In genomic region chr19:22882797-22883196, GRCh38 we compare ENCODE assay signal across 9 cellular contexts. TPM values are rescaled to one million over a fixed set of nuclear protein-coding genes. Genes with fewer than 3 reads are reported as not detected.
DNase-seq lines count a peak whose midpoint lies in the region; ATAC-seq and TF ChIP-seq lines count a peak whose summit lies in the region.
"Had no signal": no experiment of that assay in that cellular context is flagged by ENCODE, and none has a peak within 500 bp of the region (broad histone marks: within the 10 kb centered on the region; RNA-seq: fewer than 3 reads in every experiment).

No MANE protein-coding gene starts in this region.

- no peaks in the 10 kb centered on the region for H3K79me2 ChIP-seq in DOHH2 (ENCODE audit: control insufficient read depth, low read length)
- no peaks in the 10 kb centered on the region for H3K79me2 ChIP-seq in Loucy (ENCODE audit: insufficient read depth, low read length)

- no peaks in the 10 kb centered on the region for H3K36me3 Mint-ChIP-seq in stimulated activated memory B cell treated with anti-CD40 and anti-IgM and Interleukin-4, amounts not matched to agents 10 μg/mL and 1 μg/mL and 100 μg/mL, for 72 hours
- H3K36me3 Mint-ChIP-seq in CD8-positive, alpha-beta memory T cell = no peaks in the 10 kb centered on the region

- H3K9me3 ChIP-seq in DOHH2 (ENCODE audit: control insufficient read depth, insufficient read depth, low read length) (no peaks in the 10 kb centered on the region), Loucy (ENCODE audit: insufficient read depth, low read depth, low read length) (no peaks in the 10 kb centered on the region; the same call in none of the 2 replicates), body of pancreas (peaks cover 0 to 9% (median 0%) of the 10 kb centered on the region in 3 donors)
- H3K9me3 ChIP-seq in CD8-positive, alpha-beta memory T cell (ENCODE audit: low read length) = no peaks in the 10 kb centered on the region

- ATAC-seq in body of pancreas (no peak), GM21717 (IDR thresholded peaks at IDR 0.05; ENCODE audit: unreplicated experiment) (no peak)
- no peak for ATAC-seq in stimulated activated memory B cell treated with anti-CD40 and anti-IgM and Interleukin-4, amounts not matched to agents 10 μg/mL and 1 μg/mL and 100 μg/mL, for 72 hours

- no peaks in the 10 kb centered on the region for H3K4me1 ChIP-seq in DOHH2 (ENCODE audit: control insufficient read depth, low read length)
- H3K4me1 ChIP-seq in Loucy (ENCODE audit: insufficient read depth, low read length, poor library complexity, severe bottlenecking) = no peaks in the 10 kb centered on the region
- no peaks in the 10 kb centered on the region for H3K4me1 ChIP-seq in body of pancreas
- no peaks in the 10 kb centered on the region for H3K4me1 ChIP-seq in CD8-positive, alpha-beta memory T cell (ENCODE audit: insufficient read depth, low read length)

- no peak overlapping the region for H3K9ac ChIP-seq in Loucy (ENCODE audit: low read depth, low read length, poor library complexity, severe bottlenecking)

- no peaks in the 10 kb centered on the region for H4K20me1 ChIP-seq in DOHH2 (ENCODE audit: control insufficient read depth, insufficient read depth, low read depth, low read length)
- no peaks in the 10 kb centered on the region for H4K20me1 ChIP-seq in Loucy (ENCODE audit: insufficient read depth, low read length, poor library complexity, severe bottlenecking)

- TF ChIP-seq CTCF in DOHH2 (IDR thresholded peaks at IDR 0.05; ENCODE audit: low read depth, low read length, poor library complexity, severe bottlenecking) = peak; percentile 69
- peak; percentile 66 for TF ChIP-seq CTCF in Loucy (conservative IDR thresholded peaks at IDR 0.05; ENCODE audit: low read length)
- peak in 6 of 7 experiments; percentile 20 to 50 (median 40) for TF ChIP-seq CTCF in body of pancreas (IDR thresholded peaks at IDR 0.05)

- peaks cover 13% of the 10 kb centered on the region for H3K9me3 Mint-ChIP-seq in stimulated activated memory B cell treated with anti-CD40 and anti-IgM and Interleukin-4, amounts not matched to agents 10 μg/mL and 1 μg/mL and 100 μg/mL, for 72 hours
- H3K9me3 Mint-ChIP-seq in CD8-positive, alpha-beta memory T cell = peaks cover 13 to 30% (median 24%) of the 10 kb centered on the region in 5 donors

- H2AFZ ChIP-seq in Loucy (ENCODE audit: low read length) = 0 out of 2 replicates have a peak overlapping the region, but pooled peaks have one; percentile 8

- H3K4me3 ChIP-seq in DOHH2 (ENCODE audit: low read length) (no peak overlapping the region), Loucy (ENCODE audit: low read length, poor library complexity, severe bottlenecking) (no peak overlapping the region), body of pancreas (no peak overlapping the region)
- H3K4me3 ChIP-seq in CD8-positive, alpha-beta memory T cell (ENCODE audit: low read length) = no peak overlapping the region

- no peaks in the 10 kb centered on the region for H3K9me2 ChIP-seq in DOHH2 (replicated peaks; ENCODE audit: control insufficient read depth, low read length)
- H3K9me2 ChIP-seq in Loucy (replicated peaks; ENCODE audit: low read depth, low read length) = no peaks in the 10 kb centered on the region

- CTCF ChIA-PET in CD8-positive, alpha-beta memory T cell (lab: Charles Lee) = no interaction called here

- POLR2A ChIA-PET in CD8-positive, alpha-beta memory T cell (lab: Charles Lee) = no interaction called here

- H3K27ac ChIP-seq in DOHH2 (ENCODE audit: low read depth, low read length) = no peak overlapping the region
- H3K27ac ChIP-seq in body of pancreas = no peak overlapping the region
- H3K27ac ChIP-seq in CD8-positive, alpha-beta memory T cell (ENCODE audit: low read depth, low read length) = no peak overlapping the region

- H3K27me3 ChIP-seq in DOHH2 (ENCODE audit: control insufficient read depth, low read length) = no peaks in the 10 kb centered on the region
- no peaks in the 10 kb centered on the region for H3K27me3 ChIP-seq in Loucy (ENCODE audit: insufficient read depth, low read length, poor library complexity, severe bottlenecking)
- no peaks in the 10 kb centered on the region for H3K27me3 ChIP-seq in body of pancreas
- H3K27me3 ChIP-seq in CD8-positive, alpha-beta memory T cell (ENCODE audit: insufficient read depth, low read length, poor library complexity, severe bottlenecking) = no peaks in the 10 kb centered on the region

- no peak overlapping the region for H3K4me2 ChIP-seq in DOHH2 (ENCODE audit: low read length)
- H3K4me2 ChIP-seq in Loucy (ENCODE audit: low read depth, low read length, poor library complexity, severe bottlenecking) = no peak overlapping the region

- intact Hi-C loops in body of pancreas (cut with DNase I) = no loop called here

- 1 to 3% methylated on average over 3 of the region's 3 CpGs for WGBS in body of pancreas, 2 donors

- H3F3A ChIP-seq in DOHH2 (ENCODE audit: control insufficient read depth, insufficient read depth) (no peaks in the 10 kb centered on the region), Loucy (ENCODE audit: low read depth) (no peaks in the 10 kb centered on the region)

- DNase-seq in body of pancreas (no peak), lung microvascular endothelial cell (ENCODE audit: low read depth in 2 of 2) (peak; percentile 28 to 29)
- no peak for DNase-seq in activated CD4-positive, alpha-beta T cell treated with anti-CD3 and anti-CD28 coated beads, Interleukin-2, amount 50 U/mL, for 4 hours
- no peak for DNase-seq in CD8-positive, alpha-beta memory T cell

- no peaks in the 10 kb centered on the region for H3K4me1 Mint-ChIP-seq in stimulated activated memory B cell treated with anti-CD40 and anti-IgM and Interleukin-4, amounts not matched to agents 10 μg/mL and 1 μg/mL and 100 μg/mL, for 72 hours
- H3K4me1 Mint-ChIP-seq in CD8-positive, alpha-beta memory T cell = no peaks in the 10 kb centered on the region

- H3K27ac Mint-ChIP-seq in stimulated activated memory B cell treated with anti-CD40 and anti-IgM and Interleukin-4, amounts not matched to agents 10 μg/mL and 1 μg/mL and 100 μg/mL, for 72 hours = no peak overlapping the region
- no peak overlapping the region for H3K27ac Mint-ChIP-seq in CD8-positive, alpha-beta memory T cell

- no peak for TF ChIP-seq POLR2A in body of pancreas (IDR thresholded peaks at IDR 0.05)

- no peak overlapping the region for H3K4me3 Mint-ChIP-seq in stimulated activated memory B cell treated with anti-CD40 and anti-IgM and Interleukin-4, amounts not matched to agents 10 μg/mL and 1 μg/mL and 100 μg/mL, for 72 hours
- no peak overlapping the region for H3K4me3 Mint-ChIP-seq in CD8-positive, alpha-beta memory T cell

- no peaks in the 10 kb centered on the region for H3K27me3 Mint-ChIP-seq in stimulated activated memory B cell treated with anti-CD40 and anti-IgM and Interleukin-4, amounts not matched to agents 10 μg/mL and 1 μg/mL and 100 μg/mL, for 72 hours
- no peaks in the 10 kb centered on the region for H3K27me3 Mint-ChIP-seq in CD8-positive, alpha-beta memory T cell

- no peaks in the 10 kb centered on the region for H3K36me3 ChIP-seq in DOHH2 (ENCODE audit: control insufficient read depth, low read length)
- no peaks in the 10 kb centered on the region for H3K36me3 ChIP-seq in Loucy (ENCODE audit: insufficient read depth, low read length)
- H3K36me3 ChIP-seq in body of pancreas (replicated peaks in 1 of 2; ENCODE audit: insufficient read depth in 1 of 2, low read depth in 2 of 2) = no peaks in the 10 kb centered on the region
- no peaks in the 10 kb centered on the region for H3K36me3 ChIP-seq in CD8-positive, alpha-beta memory T cell (ENCODE audit: insufficient read depth, low read length)

RNA-seq across cellular contexts. Expression of gene ZNF723, which starts 50.7 kb away (rescaled TPM):
- total RNA-seq in body of pancreas = not detected
- not detected in 2 replicates for total RNA-seq in lung microvascular endothelial cell
- not detected for total RNA-seq in CD8-positive, alpha-beta memory T cell
- polyA plus RNA-seq in CD8-positive, alpha-beta memory T cell = not detected
- polyA plus RNA-seq: adipose tissue had no signal

Comparison
In these comparisons a context has a peak if more than half of its experiments do, and no peak if none do; other contexts are left out.
1. DNase-seq: peak in lung microvascular endothelial cell (2 of 2); none in body of pancreas (0 of 4), activated CD4-positive, alpha-beta T cell treated with anti-CD3 and anti-CD28 coated beads, Interleukin-2, amount 50 U/mL, for 4 hours (0 of 2) and CD8-positive, alpha-beta memory T cell (0 of 5).
2. Peak in every context shown above with its lines, with median percentiles within 50 percentile points of each other: CTCF ChIP-seq.